ENCODE assay signal across 8 cellular contexts in genomic region chr9:123268240-123268949, GRCh38. TPM values are rescaled to one million over a fixed set of nuclear protein-coding genes. Genes with fewer than 3 reads are reported as not detected.
DNase-seq lines count a peak whose midpoint lies in the region; ATAC-seq and TF ChIP-seq lines count a peak whose summit lies in the region.

Gene STRBP (minus strand): TSS chr9:123268586. CDS start chr9:123184134, 84,452 bp downstream.

- no peaks in the 10 kb centered on the region for H3K36me3 ChIP-seq in HCT116 (ENCODE audit: control insufficient read depth in 1 of 2, insufficient read depth in 2 of 2, low read length in 2 of 2)
- no peaks in the 10 kb centered on the region for H3K36me3 ChIP-seq in MM.1S (replicated peaks; ENCODE audit: insufficient read depth, low read length)
- no peaks in the 10 kb centered on the region for H3K36me3 ChIP-seq in SJCRH30
- H3K36me3 ChIP-seq in gastroesophageal sphincter, result no peaks in the 10 kb centered on the region

- no TSS peak for BruUV-seq in HCT116 (replicated peaks; lab: Mats Ljungman, UMichigan)

- TF ChIP-seq RAD21 in HCT116 (IDR thresholded peaks at IDR 0.05; ENCODE audit: low read depth), result no peak

- no peaks in the 10 kb centered on the region for H4K20me1 ChIP-seq in HCT116 (ENCODE audit: insufficient read depth)
- peaks cover 9% of the 10 kb centered on the region; the same call in 1 of the 2 replicates for H4K20me1 ChIP-seq in MM.1S (ENCODE audit: insufficient read depth, low read length)

- intact Hi-C loops in HCT116 (cut with micrococcal nuclease), result no loop called here

- RAD21 ChIA-PET in HCT116 (lab: Charles Lee; ENCODE audit: low non-redundant PET in 1 of 2, low total read pairs in 2 of 2, uncharacterized antibody in 2 of 2, unreplicated experiment in 2 of 2), result no interaction called here

- CTCF ChIA-PET in HCT116 (lab: Charles Lee), result no interaction called here

- H2AFZ ChIP-seq in HCT116 (ENCODE audit: low read depth, low read length, poor library complexity, severe bottlenecking) (peak within 1 kb of the TSS; percentile 15), MM.1S (ENCODE audit: low read length) (peak within 1 kb of the TSS; percentile 85)

- peak; percentile 96 for ATAC-seq in HCT116
- ATAC-seq in gastroesophageal sphincter, result peak; percentile 97

- TF ChIP-seq POLR2A in HCT116 (IDR thresholded peaks at IDR 0.05; ENCODE audit: borderline replicate concordance, extremely low read depth, insufficient read depth, insufficient read length) (peak; percentile 63), gastroesophageal sphincter (IDR thresholded peaks at IDR 0.05) (peak in 1 of 2 donors; percentile 40)

- H3K4me3 ChIP-seq in HCT116 (replicated peaks in 1 of 2; ENCODE audit: low read depth in 1 of 2, low read length in 2 of 2) (peak within 1 kb of the TSS; percentile 82 to 86), MM.1S (ENCODE audit: low read length) (peak within 1 kb of the TSS; percentile 91), SJCRH30 (peak within 1 kb of the TSS; percentile 94), gastroesophageal sphincter (peak within 1 kb of the TSS; percentile 79 to 90)

- peak within 1 kb of the TSS; percentile 66; the same call in 1 of the 2 replicates for H3K27ac ChIP-seq in HCT116 (ENCODE audit: low read depth, low read length)
- peak within 1 kb of the TSS; percentile 62 for H3K27ac ChIP-seq in MM.1S (ENCODE audit: low read length)
- H3K27ac ChIP-seq in SJCRH30, result no peak within 1 kb of the TSS
- H3K27ac ChIP-seq in gastroesophageal sphincter, result peak within 1 kb of the TSS in 3 of 4 donors; percentile 79 to 80 (median 79)

- peaks cover 13% of the 10 kb centered on the region for H3F3A ChIP-seq in MM.1S (ENCODE audit: insufficient read depth, low read length)

- peak within 1 kb of the TSS; percentile 77 for H3K9ac ChIP-seq in HCT116 (ENCODE audit: low read length)
- peak within 1 kb of the TSS; percentile 88 for H3K9ac ChIP-seq in MM.1S (ENCODE audit: low read length)

- H3K79me2 ChIP-seq in HCT116 (ENCODE audit: insufficient read depth, low read length) (peaks cover 44% of the 10 kb centered on the region), MM.1S (ENCODE audit: low read length) (peaks cover 47% of the 10 kb centered on the region)

- no peak for TF ChIP-seq EP300 in gastroesophageal sphincter (IDR thresholded peaks at IDR 0.05)

- TF ChIP-seq CTCF in HCT116 (IDR thresholded peaks at IDR 0.05 in 2 of 3, conservative IDR thresholded peaks at IDR 0.05 in 1 of 3; ENCODE audit: borderline replicate concordance in 1 of 3, insufficient read depth in 1 of 3, low read depth in 2 of 3, low read length in 2 of 3) (no peak), MM.1S (IDR thresholded peaks at IDR 0.05; ENCODE audit: low read length) (no peak), gastroesophageal sphincter (IDR thresholded peaks at IDR 0.05) (no peak)

- POLR2A ChIA-PET in HCT116 (lab: Charles Lee), result interaction anchor here (0.5 kb wide), 1 partner anchor 33 kb away, joined by 3 read pairs; no protein-coding TSS in a partner anchor

- WGBS in gastroesophageal sphincter (ENCODE audit: low coverage in 1 of 2), 2 donors, result no CpG with 5 or more reads among the region's 116 CpGs

- H3K9me2 ChIP-seq in HCT116 (ENCODE audit: insufficient read depth) (no peaks in the 10 kb centered on the region), MM.1S (replicated peaks; ENCODE audit: insufficient read depth, low read length) (no peaks in the 10 kb centered on the region)

- H3K4me1 ChIP-seq in HCT116 (ENCODE audit: control insufficient read depth in 1 of 2, insufficient read depth in 2 of 2, low read length in 2 of 2) (peaks cover 9 to 20% of the 10 kb centered on the region in 2 experiments; a peak in 2 of 4 replicates), MM.1S (ENCODE audit: low read length) (peaks cover 35% of the 10 kb centered on the region), SJCRH30 (no peaks in the 10 kb centered on the region), gastroesophageal sphincter (peaks cover 0 to 22% (median 9%) of the 10 kb centered on the region in 3 donors)

- H3K27me3 ChIP-seq in HCT116 (ENCODE audit: insufficient read depth, low read length), result no peaks in the 10 kb centered on the region
- no peaks in the 10 kb centered on the region for H3K27me3 ChIP-seq in MM.1S (replicated peaks; ENCODE audit: insufficient read depth, low read length)
- no peaks in the 10 kb centered on the region for H3K27me3 ChIP-seq in SJCRH30
- no peaks in the 10 kb centered on the region for H3K27me3 ChIP-seq in gastroesophageal sphincter

- no peaks in the 10 kb centered on the region for H3K9me3 ChIP-seq in HCT116 (ENCODE audit: control insufficient read depth in 1 of 2, insufficient read depth in 1 of 2, low read depth in 1 of 2, low read length in 2 of 2)
- no peaks in the 10 kb centered on the region for H3K9me3 ChIP-seq in MM.1S (replicated peaks; ENCODE audit: insufficient read depth, low read length)
- H3K9me3 ChIP-seq in SJCRH30 (replicated peaks), result no peaks in the 10 kb centered on the region
- no peaks in the 10 kb centered on the region for H3K9me3 ChIP-seq in gastroesophageal sphincter

- DNase-seq in GDM1 (lab: John Stamatoyannopoulos, UW), result peak; percentile 87
- DNase-seq in HCT116 (ENCODE audit: low read depth, low spot score), result peak; percentile 74
- peak; percentile 94 for DNase-seq in MM.1S
- peak; percentile 85 to 89 for DNase-seq in SJCRH30
- DNase-seq in activated gamma-delta T cell treated with anti-CD3 and anti-CD28 coated beads, Interleukin-2, amount 50 U/mL, for 16 hours (ENCODE audit: low read depth), result peak; percentile 89
- DNase-seq in non-pigmented ciliary epithelial cell (ENCODE audit: low read depth), result peak; percentile 1
- DNase-seq in superior temporal gyrus (ENCODE audit: extremely low spot score), result peak; percentile 90

- peak within 1 kb of the TSS; percentile 87 for H3K4me2 ChIP-seq in HCT116 (ENCODE audit: low read length)
- H3K4me2 ChIP-seq in MM.1S (ENCODE audit: low read depth, low read length), result peak within 1 kb of the TSS; percentile 78

TF ChIP-seq in HCT116, 20 proteins besides CTCF, POLR2A, EP300 and RAD21:
- TF ChIP-seq CEBPB (IDR thresholded peaks at IDR 0.05; ENCODE audit: low read depth) (no peak), ZFX (IDR thresholded peaks at IDR 0.05) (peak; percentile 35; the same call in 1 of the 2 replicates), FOSL1 (IDR thresholded peaks at IDR 0.05; ENCODE audit: low read depth) (peak; percentile 47; the same call in 1 of the 2 replicates), TCF7L2 (IDR thresholded peaks at IDR 0.05; ENCODE audit: borderline replicate concordance, extremely low read depth, insufficient read depth, insufficient read length) (peak; percentile 59), CBX3 (IDR thresholded peaks at IDR 0.05; ENCODE audit: low read depth) (no peak), ATF3 (IDR thresholded peaks at IDR 0.05) (no peak), POLR2AphosphoS5 (IDR thresholded peaks at IDR 0.05; ENCODE audit: low read depth, low read length) (peak; percentile 76; the same call in 1 of the 2 replicates), SP1 (IDR thresholded peaks at IDR 0.05; ENCODE audit: low read depth) (no peak), ZNF274 (IDR thresholded peaks at IDR 0.05; ENCODE audit: low read depth, low read length) (no peak)

RNA-seq across cellular contexts. Expression of gene STRBP, which starts in this region (rescaled TPM):
- total RNA-seq in HCT116 (2021; ENCODE audit: unreplicated experiment) (30.4 TPM), gastroesophageal sphincter (10 to 100 TPM; 10.4 to 20.6 (median 14.8) TPM)
- polyA plus RNA-seq in HCT116 (2012), result 14.0 and 19.5 TPM in 2 replicates
- total RNA-seq in SJCRH30 (2014; rRNA removed; shearing (Covaris generic)), result 33.8 and 40.5 TPM in 2 replicates

Comparison
In these comparisons a context has a peak if more than half of its experiments do, and no peak if none do; other contexts are left out.
1. DNase-seq: peak in every context shown above with its lines; median percentile 94 in MM.1S; 90 in superior temporal gyrus; 89 in activated gamma-delta T cell treated with anti-CD3 and anti-CD28 coated beads, Interleukin-2, amount 50 U/mL, for 16 hours; 87 in GDM1; 87 in SJCRH30; 74 in HCT116; 1 in non-pigmented ciliary epithelial cell.